Comparison of ENCODE assay signal across 29 cellular contexts in genomic region chr6:147046131-147046530, GRCh38.
DNase-seq lines count a peak whose midpoint lies in the region.
"Had no signal": no experiment of that assay in that cellular context is flagged by ENCODE, and none has a peak within 500 bp of the region (broad histone marks: within the 10 kb centered on the region; RNA-seq: fewer than 3 reads in every experiment).

No MANE protein-coding gene starts in this region.

- no peak overlapping the region for H3K4me2 ChIP-seq in mesenchymal stem cell (ENCODE audit: low read length, poor library complexity, severe bottlenecking)

- H3K9me3 Mint-ChIP-seq in activated CD4-positive, alpha-beta memory T cell treated with anti-CD3 and anti-CD28 coated beads, Interleukin-2, amount 10 ng/mL, durations not matched to agents 7 days and 5 days: peaks cover 10% of the 10 kb centered on the region

- POLR2A ChIA-PET in activated CD4-positive, alpha-beta memory T cell treated with anti-CD3 and anti-CD28 coated beads, Interleukin-2, amount 10 ng/mL, durations not matched to agents 7 days and 5 days (lab: Charles Lee): no interaction called here

- H3K27ac Mint-ChIP-seq in activated CD4-positive, alpha-beta memory T cell treated with anti-CD3 and anti-CD28 coated beads, Interleukin-2, amount 10 ng/mL, durations not matched to agents 7 days and 5 days: no peak overlapping the region
- H3K27ac Mint-ChIP-seq: activated naive CD4-positive, alpha-beta T cell treated with anti-CD3 and anti-CD28 coated beads, Interleukin-2, amount 50 U/mL, for 24 hours; effector memory CD8-positive, alpha-beta T cell; HFFc6; progenitor cell of endocrine pancreas; stimulated activated effector memory CD8-positive, alpha-beta T cell treated with anti-CD3 and anti-CD28 coated beads, Interleukin-12 subunit alpha, Interleukin-12 subunit beta, amount 100 ng/mL, for 72 hours; type B pancreatic cell had no signal

- in situ Hi-C loops in SK-MEL-5 (cut with HindIII; ENCODE audit: low pct_unique_long_range_greater_than_20kb, low sequenced_read_pairs): no loop called here

- H2BK120ac ChIP-seq in mesenchymal stem cell (ENCODE audit: low read depth, low read length): no peak overlapping the region

- H3K27me3 Mint-ChIP-seq in activated CD4-positive, alpha-beta memory T cell treated with anti-CD3 and anti-CD28 coated beads, Interleukin-2, amount 10 ng/mL, durations not matched to agents 7 days and 5 days: peaks cover 2% of the 10 kb centered on the region
- H3K27me3 Mint-ChIP-seq: activated naive CD4-positive, alpha-beta T cell treated with anti-CD3 and anti-CD28 coated beads, Interleukin-2, amount 50 U/mL, for 24 hours; progenitor cell of endocrine pancreas; type B pancreatic cell had no signal

- no peak overlapping the region for H3K18ac ChIP-seq in mesenchymal stem cell (ENCODE audit: low read depth in 1 of 2, low read length in 2 of 2)

- no peaks in the 10 kb centered on the region for H3K79me1 ChIP-seq in mesenchymal stem cell (replicated peaks; ENCODE audit: low read length, poor library complexity, severe bottlenecking)

- no peak overlapping the region for H2AFZ ChIP-seq in mesenchymal stem cell (ENCODE audit: low read depth, low read length)

- no peak overlapping the region for H3K4ac ChIP-seq in mesenchymal stem cell (ENCODE audit: low read depth in 1 of 2, low read length in 2 of 2)

- no peak overlapping the region for H3K23ac ChIP-seq in mesenchymal stem cell (ENCODE audit: low read length in 2 of 2)

- H3K36me3 ChIP-seq in mesenchymal stem cell (ENCODE audit: control insufficient read depth in 1 of 2, insufficient read depth in 2 of 2, low read depth in 1 of 2, low read length in 2 of 2): no peaks in the 10 kb centered on the region
- H3K36me3 ChIP-seq: gastrocnemius medialis, right lobe of liver had no signal

- no peak overlapping the region for H3K4me3 Mint-ChIP-seq in activated CD4-positive, alpha-beta memory T cell treated with anti-CD3 and anti-CD28 coated beads, Interleukin-2, amount 10 ng/mL, durations not matched to agents 7 days and 5 days
- H3K4me3 Mint-ChIP-seq: activated naive CD4-positive, alpha-beta T cell treated with anti-CD3 and anti-CD28 coated beads, Interleukin-2, amount 50 U/mL, for 24 hours; effector memory CD8-positive, alpha-beta T cell; HFFc6; neural crest cell; stimulated activated effector memory CD8-positive, alpha-beta T cell treated with anti-CD3 and anti-CD28 coated beads, Interleukin-12 subunit alpha, Interleukin-12 subunit beta, amount 100 ng/mL, for 72 hours; type B pancreatic cell had no signal

- no peak overlapping the region for H4K91ac ChIP-seq in mesenchymal stem cell (ENCODE audit: low read length)

- no peak overlapping the region for H3K9ac ChIP-seq in mesenchymal stem cell (ENCODE audit: low read length)

- no peak overlapping the region for H3K27ac ChIP-seq in mesenchymal stem cell (ENCODE audit: low read length, poor library complexity, severe bottlenecking)
- H3K27ac ChIP-seq: gastrocnemius medialis, right lobe of liver, RWPE1, SK-N-MC had no signal

- no peak overlapping the region for H2BK12ac ChIP-seq in mesenchymal stem cell (ENCODE audit: low read length in 2 of 2)

- DNase-seq in GDM1 (lab: John Stamatoyannopoulos, UW): peak; percentile 34
- peak; percentile 6 for DNase-seq in SK-MEL-5 (ENCODE audit: low read depth, low spot score)
- peak; percentile 93 for DNase-seq in cerebellar cortex (ENCODE audit: low spot score)
- DNase-seq in mesenchymal stem cell: peak; percentile 8
- DNase-seq in NCI-H2196 (lab: John Stamatoyannopoulos, UW; ENCODE audit: unreplicated experiment): no peak
- no peak for DNase-seq in activated CD4-positive, alpha-beta memory T cell treated with anti-CD3 and anti-CD28 coated beads, Interleukin-2, amount 10 ng/mL, durations not matched to agents 7 days and 5 days
- DNase-seq in NCI-H748 (lab: John Stamatoyannopoulos, UW; ENCODE audit: unreplicated experiment): no peak
- DNase-seq: activated CD4-positive, alpha-beta T cell treated with anti-CD3 and anti-CD28 coated beads, Interleukin-2, amount 50 U/mL, for 4 hours; activated CD4-positive, CD25-positive, alpha-beta regulatory T cell; activated CD8-positive, alpha-beta memory T cell treated with anti-CD3 and anti-CD28 coated beads, Interleukin-2, amount 50 U/mL, for 4 hours; cortex of kidney; effector memory CD8-positive, alpha-beta T cell; gastrocnemius medialis; GOT3; HFFc6; hippocampal formation; NCI-H1048; NCI-H187 treated with DMSO at 0.1 percent for 48 hours; NCI-H69; right lobe of liver; stimulated activated CD4-positive, alpha-beta T cell treated with anti-CD3 and anti-CD28 coated beads, Interleukin-12 subunit alpha, Interleukin-12 subunit beta, amount 100 ng/mL, for 4 hours; stimulated activated CD4-positive, alpha-beta T cell treated with anti-CD3 and anti-CD28 coated beads, Interleukin-4, amount 100 ng/mL, for 24 hours had no signal

- no peak overlapping the region for H4K8ac ChIP-seq in mesenchymal stem cell (ENCODE audit: low read length)

- H2BK15ac ChIP-seq in mesenchymal stem cell (ENCODE audit: low read depth, poor library complexity, severe bottlenecking): no peak overlapping the region

- H3K4me1 ChIP-seq in mesenchymal stem cell (ENCODE audit: control insufficient read depth, insufficient read depth, low read depth, low read length): no peaks in the 10 kb centered on the region
- H3K4me1 ChIP-seq: gastrocnemius medialis, right lobe of liver had no signal

- CTCF ChIA-PET in activated CD4-positive, alpha-beta memory T cell treated with anti-CD3 and anti-CD28 coated beads, Interleukin-2, amount 10 ng/mL, durations not matched to agents 7 days and 5 days (lab: Charles Lee): no interaction called here

- H2AK5ac ChIP-seq in mesenchymal stem cell (ENCODE audit: low read length, severe bottlenecking): no peak overlapping the region

- no peaks in the 10 kb centered on the region for H3K4me1 Mint-ChIP-seq in activated CD4-positive, alpha-beta memory T cell treated with anti-CD3 and anti-CD28 coated beads, Interleukin-2, amount 10 ng/mL, durations not matched to agents 7 days and 5 days
- H3K4me1 Mint-ChIP-seq: activated naive CD4-positive, alpha-beta T cell treated with anti-CD3 and anti-CD28 coated beads, Interleukin-2, amount 50 U/mL, for 24 hours; neural crest cell; stimulated activated effector memory CD8-positive, alpha-beta T cell treated with anti-CD3 and anti-CD28 coated beads, Interleukin-12 subunit alpha, Interleukin-12 subunit beta, amount 100 ng/mL, for 72 hours had no signal

- WGBS in mesenchymal stem cell: 88% methylated on average over 2 of the region's 3 CpGs

- no peak overlapping the region for H2BK5ac ChIP-seq in mesenchymal stem cell (ENCODE audit: low read depth, low read length, poor library complexity, severe bottlenecking)

- H3K9me3 ChIP-seq in mesenchymal stem cell (ENCODE audit: control insufficient read depth, low read length): peaks cover 19% of the 10 kb centered on the region
- H3K9me3 ChIP-seq: gastrocnemius medialis, right lobe of liver had no signal

- no peak overlapping the region for H3K14ac ChIP-seq in mesenchymal stem cell (ENCODE audit: low read length in 2 of 2)

- H3K36me3 Mint-ChIP-seq in activated CD4-positive, alpha-beta memory T cell treated with anti-CD3 and anti-CD28 coated beads, Interleukin-2, amount 10 ng/mL, durations not matched to agents 7 days and 5 days (ENCODE audit: low read depth): no peaks in the 10 kb centered on the region
- H3K36me3 Mint-ChIP-seq: activated naive CD4-positive, alpha-beta T cell treated with anti-CD3 and anti-CD28 coated beads, Interleukin-2, amount 50 U/mL, for 24 hours; stimulated activated effector memory CD8-positive, alpha-beta T cell treated with anti-CD3 and anti-CD28 coated beads, Interleukin-12 subunit alpha, Interleukin-12 subunit beta, amount 100 ng/mL, for 72 hours had no signal

- H3K4me3 ChIP-seq in mesenchymal stem cell (ENCODE audit: insufficient read depth in 1 of 2, low read depth in 1 of 2, low read length in 2 of 2): no peak overlapping the region
- H3K4me3 ChIP-seq: gastrocnemius medialis, right lobe of liver, SK-N-MC had no signal

- no peaks in the 10 kb centered on the region for H3K27me3 ChIP-seq in mesenchymal stem cell (ENCODE audit: control insufficient read depth in 1 of 2, insufficient read depth in 1 of 2, low read length in 2 of 2)
- H3K27me3 ChIP-seq: gastrocnemius medialis, right lobe of liver had no signal

Comparison
In these comparisons a context has a peak if more than half of its experiments do, and no peak if none do; other contexts are left out.
1. DNase-seq: peak in GDM1 (single experiment), SK-MEL-5 (single experiment), cerebellar cortex (single experiment) and mesenchymal stem cell (single experiment); none in NCI-H2196 (single experiment), activated CD4-positive, alpha-beta memory T cell treated with anti-CD3 and anti-CD28 coated beads, Interleukin-2, amount 10 ng/mL, durations not matched to agents 7 days and 5 days (single experiment) and NCI-H748 (single experiment).